ENCODE assay signal across 30 cellular contexts in genomic region chr4:74390677-74391076, GRCh38. TPM values are rescaled to one million over a fixed set of nuclear protein-coding genes. Genes with fewer than 3 reads are reported as not detected.
"Had no signal": no experiment of that assay in that cellular context is flagged by ENCODE, and none has a peak within 500 bp of the region (broad histone marks: within the 10 kb centered on the region; RNA-seq: fewer than 3 reads in every experiment).

No MANE protein-coding gene starts in this region.

- H3K4me1 ChIP-seq: left lung, lower lobe of right lung, pancreas, prostate gland, tibial nerve, uterus had no signal

- H3K9me3 ChIP-seq: left lung, lower lobe of right lung, pancreas, prostate gland, sigmoid colon, tibial nerve, uterus had no signal

- ATAC-seq: left colon; left lung; lower lobe of right lung; naive thymus-derived CD8-positive, alpha-beta T cell; pancreas; right cardiac atrium; stimulated activated memory B cell treated with anti-CD40 and anti-IgM and Interleukin-4, amounts not matched to agents 10 μg/mL and 1 μg/mL and 100 μg/mL, for 72 hours; stimulated activated naive CD8-positive, alpha-beta T cell treated with anti-CD3 and anti-CD28 coated beads, Interleukin-15, amount 100 ng/mL, for 72 hours had no signal

- H3K27ac ChIP-seq: left lung, lower lobe of right lung, pancreas, prostate gland, sigmoid colon, tibial nerve, uterus had no signal

- DNase-seq: hypothalamus; immature natural killer cell; kidney; left colon; left lung; lower lobe of right lung; mammary epithelial cell; mesenchymal stem cell; naive thymus-derived CD8-positive, alpha-beta T cell; nucleus accumbens; pancreas; posterior cingulate gyrus; retina; right cardiac atrium; sigmoid colon; small intestine; stimulated activated CD4-positive, alpha-beta T cell treated with anti-CD3 and anti-CD28 coated beads, Interleukin-1b, Interleukin-23, amount 100 ng/mL, for 48 hours; stimulated activated CD4-positive, alpha-beta T cell treated with anti-CD3 and anti-CD28 coated beads, Interleukin-2, amount 100 ng/mL, for 48 hours; stimulated activated CD4-positive, alpha-beta T cell treated with anti-CD3 and anti-CD28 coated beads, Interleukin-4, amount 100 ng/mL, for 4 hours; stimulated activated CD8-positive, alpha-beta memory T cell treated with anti-CD3 and anti-CD28 coated beads, Interleukin-4, amount 100 ng/mL, for 48 hours; stimulated activated naive CD4-positive, alpha-beta T cell treated with Interleukin-2 at 50 U/mL for 16 hours; stimulated activated naive CD8-positive, alpha-beta T cell treated with anti-CD3 and anti-CD28 coated beads, Interleukin-15, amount 100 ng/mL, for 72 hours; substantia nigra; uterus had no signal

- H3K36me3 ChIP-seq: left lung, lower lobe of right lung, pancreas, prostate gland, sigmoid colon, tibial nerve, uterus had no signal

- FAIRE-seq: islet of Langerhans, kidney, pancreas had no signal

- H3K27me3 ChIP-seq: left lung, pancreas, sigmoid colon, tibial nerve, uterus had no signal

- H3K4me3 ChIP-seq: left lung, lower lobe of right lung, pancreas, prostate gland, sigmoid colon, tibial nerve, uterus had no signal

RNA-seq across cellular contexts. Expression of gene EREG, which starts 25.7 kb away (rescaled TPM):
- total RNA-seq: naive thymus-derived CD8-positive, alpha-beta T cell; neural crest cell had no signal
- polyA plus RNA-seq: immature natural killer cell; liver; naive thymus-derived CD8-positive, alpha-beta T cell; pancreas had no signal

RNA-seq across cellular contexts. Expression of gene AREG, which starts 54.3 kb away (rescaled TPM):
- total RNA-seq: liver, neural crest cell had no signal
